In genomic region chr4:6153874-6154273, GRCh38 we compare ENCODE assay signal across 15 cellular contexts. TPM values are rescaled to one million over a fixed set of nuclear protein-coding genes. Genes with fewer than 3 reads are reported as not detected.
"Had no signal": no experiment of that assay in that cellular context is flagged by ENCODE, and none has a peak within 500 bp of the region (broad histone marks: within the 10 kb centered on the region; RNA-seq: fewer than 3 reads in every experiment).

No MANE protein-coding gene starts in this region.

- H3K36me3 Mint-ChIP-seq: stimulated activated naive B cell treated with anti-CD40 and anti-IgM and Interleukin-4, amounts not matched to agents 10 μg/mL and 1 μg/mL and 100 μg/mL, for 72 hours had no signal

- H3K27ac Mint-ChIP-seq: stimulated activated naive B cell treated with anti-CD40 and anti-IgM and Interleukin-4, amounts not matched to agents 10 μg/mL and 1 μg/mL and 100 μg/mL, for 72 hours had no signal

- H3K4me3 Mint-ChIP-seq: activated CD8-positive, alpha-beta T cell treated with anti-CD3 and anti-CD28 coated beads, Interleukin-2, amount 10 ng/mL, durations not matched to agents 7 days and 5 days; activated T-cell treated with anti-CD3 and anti-CD28 coated beads, Interleukin-2, amount 50 U/mL, for 4 hours; neural crest cell; stimulated activated naive B cell treated with anti-CD40 and anti-IgM and Interleukin-4, amounts not matched to agents 10 μg/mL and 1 μg/mL and 100 μg/mL, for 72 hours had no signal

- H3K4me1 Mint-ChIP-seq: stimulated activated naive B cell treated with anti-CD40 and anti-IgM and Interleukin-4, amounts not matched to agents 10 μg/mL and 1 μg/mL and 100 μg/mL, for 72 hours had no signal

- H3K9me3 Mint-ChIP-seq: activated T-cell treated with anti-CD3 and anti-CD28 coated beads, Interleukin-2, amount 50 U/mL, for 4 hours; neural crest cell; stimulated activated naive B cell treated with anti-CD40 and anti-IgM and Interleukin-4, amounts not matched to agents 10 μg/mL and 1 μg/mL and 100 μg/mL, for 72 hours had no signal

- ATAC-seq: activated T-cell treated with anti-CD3 and anti-CD28 coated beads, Interleukin-2, amount 50 U/mL, for 4 hours; left lung; psoas muscle; stimulated activated naive B cell treated with anti-CD40 and anti-IgM and Interleukin-4, amounts not matched to agents 10 μg/mL and 1 μg/mL and 100 μg/mL, for 72 hours had no signal

- DNase-seq: activated CD4-positive, alpha-beta T cell treated with anti-CD3 and anti-CD28 coated beads for 1 hour; activated CD8-positive, alpha-beta T cell treated with anti-CD3 and anti-CD28 coated beads, Interleukin-2, amount 10 ng/mL, durations not matched to agents 7 days and 5 days; activated effector memory CD4-positive, alpha-beta T cell treated with Interleukin-2 at 50 U/mL for 16 hours; activated naive CD4-positive, alpha-beta T cell treated with anti-CD3 and anti-CD28 coated beads, Interleukin-2, amount 50 U/mL, for 16 hours; activated T-cell treated with anti-CD3 and anti-CD28 coated beads, Interleukin-2, amount 50 U/mL, for 4 hours; hypothalamus; left lung; psoas muscle; sigmoid colon; stimulated activated CD4-positive, alpha-beta T cell treated with anti-CD3 and anti-CD28 coated beads, Interleukin-4, amount 100 ng/mL, for 4 hours; stimulated activated naive B cell treated with anti-CD40 and anti-IgM and Interleukin-4, amounts not matched to agents 10 μg/mL and 1 μg/mL and 100 μg/mL, for 72 hours had no signal

RNA-seq across cellular contexts. Expression of gene JAKMIP1, which starts 46.5 kb away (rescaled TPM):
- total RNA-seq: lung microvascular endothelial cell, osteocyte, psoas muscle had no signal
- polyA plus RNA-seq: keratinocyte had no signal
